Comparison of ENCODE assay signal across 1 cellular context in the genomic region with DNA sequence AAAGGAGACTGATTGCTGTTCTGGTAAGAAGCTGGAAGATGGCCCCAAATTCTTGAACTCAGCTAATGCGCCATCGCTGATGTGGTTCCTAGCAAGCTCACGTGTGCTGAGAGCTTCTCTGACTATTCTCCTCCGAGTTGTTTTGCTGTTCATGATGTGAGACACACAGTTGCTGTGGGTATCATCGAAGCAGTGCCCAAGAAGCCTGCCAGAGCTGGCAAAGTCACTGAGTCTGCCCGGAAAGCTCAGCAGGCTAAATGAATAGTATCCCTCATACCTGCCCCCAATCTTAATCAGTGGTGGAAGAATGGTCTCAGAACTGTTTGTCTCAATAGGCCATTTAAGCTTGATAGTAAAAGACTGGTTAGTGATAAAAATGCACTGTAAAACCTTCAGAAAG.
TF ChIP-seq lines count a peak whose summit lies in the region.

No MANE protein-coding gene starts in this region.

TF ChIP-seq in K562, 482 proteins besides CTCF, POLR2A, EP300 and RAD21:
- TF ChIP-seq DPF2 (IDR thresholded peaks at IDR 0.05) = no peak
- TF ChIP-seq ZC3H4 (CRISPR knock-in tag; IDR thresholded peaks at IDR 0.05; ENCODE audit: borderline replicate concordance) = no peak
